In the genomic region with DNA sequence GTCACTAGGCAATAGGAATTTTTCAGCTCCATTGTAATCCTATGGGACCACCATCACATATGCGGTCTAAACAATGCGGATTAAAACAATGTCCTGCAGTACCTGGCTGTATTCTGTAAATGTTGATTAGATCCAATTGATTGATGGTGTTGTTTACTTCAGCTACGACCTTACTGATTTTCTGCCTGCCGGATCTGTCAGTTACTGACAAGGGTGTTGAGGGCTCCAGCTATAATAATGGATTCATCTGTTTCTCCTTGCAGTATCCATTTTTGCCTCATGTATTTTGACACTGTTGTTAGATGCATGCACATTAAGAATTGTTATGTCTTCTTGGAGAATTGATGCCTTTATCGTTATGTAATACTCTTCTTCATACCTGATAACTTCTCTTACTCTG, we compare ENCODE assay signal across 17 cellular contexts.
"Had no signal": no experiment of that assay in that cellular context is flagged by ENCODE, and none has a peak within 500 bp of the region (broad histone marks: within the 10 kb centered on the region; RNA-seq: fewer than 3 reads in every experiment).

No MANE protein-coding gene starts in this region.

- H3K9me3 Mint-ChIP-seq: activated CD4-positive, alpha-beta memory T cell treated with anti-CD3 and anti-CD28 coated beads for 36 hours; brain; effector memory CD8-positive, alpha-beta T cell; natural killer cell; T-helper 1 cell treated with Interleukin-12 subunit alpha and Interleukin-12 subunit beta and Interleukin-4 antibody, amounts not matched to agents 30 μg/mL and 1 μg/mL, for 36 hours had no signal

- DNase-seq: activated CD4-positive, alpha-beta memory T cell treated with anti-CD3 and anti-CD28 coated beads for 36 hours; activated CD4-positive, CD25-positive, alpha-beta regulatory T cell treated with anti-CD3 and anti-CD28 coated beads, Interleukin-2, amount 50 U/mL, for 72 hours; activated gamma-delta T cell; anterior cingulate cortex; caudate nucleus; effector memory CD8-positive, alpha-beta T cell; esophagus squamous epithelium; mesenchymal stem cell; natural killer cell; spleen; stimulated activated naive CD4-positive, alpha-beta T cell treated with Interleukin-2 at 50 U/mL for 16 hours; thyroid gland had no signal

- ATAC-seq: effector memory CD8-positive, alpha-beta T cell; natural killer cell had no signal

- H2AFZ ChIP-seq: parathyroid adenoma had no signal

- H3K9me3 ChIP-seq: esophagus squamous epithelium, neutrophil, spleen, thyroid gland had no signal

- H3K9ac ChIP-seq: parathyroid adenoma had no signal

- H3K36me3 ChIP-seq: esophagus squamous epithelium, neutrophil, spleen, thyroid gland had no signal

- H3K36me3 Mint-ChIP-seq: natural killer cell had no signal

- H3K27ac ChIP-seq: esophagus squamous epithelium, parathyroid adenoma, thyroid gland, VCaP had no signal

- H3K27ac Mint-ChIP-seq: activated CD4-positive, alpha-beta memory T cell treated with anti-CD3 and anti-CD28 coated beads for 36 hours; brain; effector memory CD8-positive, alpha-beta T cell; T-helper 1 cell treated with Interleukin-12 subunit alpha and Interleukin-12 subunit beta and Interleukin-4 antibody, amounts not matched to agents 30 μg/mL and 1 μg/mL, for 36 hours had no signal

- H3K27me3 Mint-ChIP-seq: activated CD4-positive, alpha-beta memory T cell treated with anti-CD3 and anti-CD28 coated beads for 36 hours; brain; effector memory CD8-positive, alpha-beta T cell had no signal

- H3K4me3 ChIP-seq: esophagus squamous epithelium, spleen, thyroid gland had no signal

- H3K4me3 Mint-ChIP-seq: activated CD4-positive, alpha-beta memory T cell treated with anti-CD3 and anti-CD28 coated beads for 36 hours; brain; natural killer cell; T-helper 1 cell treated with Interleukin-12 subunit alpha and Interleukin-12 subunit beta and Interleukin-4 antibody, amounts not matched to agents 30 μg/mL and 1 μg/mL, for 36 hours had no signal

- H3K27me3 ChIP-seq: esophagus squamous epithelium, neutrophil, spleen, thyroid gland had no signal
